Comparison of ENCODE assay signal across 8 cellular contexts in genomic region chr16:52191533-52192134, GRCh38.
A peak's percentile ranks its signal among the peaks of the same experiment; 100 is the strongest.
DNase-seq lines count a peak whose midpoint lies in the region; ATAC-seq and TF ChIP-seq lines count a peak whose summit lies in the region.

No MANE protein-coding gene starts in this region.

- H3K27me3 ChIP-seq in colonic mucosa: no peaks in the 10 kb centered on the region
- H3K27me3 ChIP-seq in lower lobe of right lung (ENCODE audit: low read depth): no peaks in the 10 kb centered on the region

- peak; percentile 64 for TF ChIP-seq CTCF in HEK293 (tag by site-specific recombination; IDR thresholded peaks at IDR 0.05)
- TF ChIP-seq CTCF in colonic mucosa (IDR thresholded peaks at IDR 0.05): peak; percentile 87
- TF ChIP-seq CTCF in lower lobe of right lung (IDR thresholded peaks at IDR 0.05): peak; percentile 92

- H3K27ac ChIP-seq in HEK293 (ENCODE audit: extremely low read depth, low read depth, low read length) (no peak overlapping the region), colonic mucosa (no peak overlapping the region), lower lobe of right lung (no peak overlapping the region)

- H3K36me3 ChIP-seq in HEK293 (ENCODE audit: control insufficient read depth in 2 of 2, insufficient read depth in 1 of 2, low read length in 2 of 2) (no peaks in the 10 kb centered on the region), colonic mucosa (no peaks in the 10 kb centered on the region), lower lobe of right lung (no peaks in the 10 kb centered on the region)

- H3K9ac ChIP-seq in colonic mucosa (ENCODE audit: low read depth in 2 of 2, low read length in 2 of 2): no peak overlapping the region

- POLR2A ChIA-PET in HEK293 (lab: Yijun Ruan, JAX): interaction anchor here (0.8 kb wide), 1 partner anchor 723 kb away, joined by 3 read pairs; no protein-coding TSS in a partner anchor

- H3K4me1 ChIP-seq in HEK293 (ENCODE audit: control insufficient read depth, insufficient read depth, low read length) (no peaks in the 10 kb centered on the region), colonic mucosa (no peaks in the 10 kb centered on the region), lower lobe of right lung (no peaks in the 10 kb centered on the region)

- CTCF ChIA-PET in HEK293 (lab: Yijun Ruan, JAX): interaction anchor here (0.6 to 3.3 kb wide), 42 partner anchors 9 to 1101 kb away, joined by 3 to 37 read pairs (median 4); no protein-coding TSS in a partner anchor

- DNase-seq in D341Med (ENCODE audit: low spot score): peak; percentile 71
- DNase-seq in NCI-H2196 (lab: John Stamatoyannopoulos, UW; ENCODE audit: unreplicated experiment): peak; percentile 41
- DNase-seq in activated CD4-positive, CD25-positive, alpha-beta regulatory T cell treated with anti-CD3 and anti-CD28 coated beads, Interleukin-2, amount 50 U/mL, for 16 hours (ENCODE audit: low read depth, low spot score): peak; percentile 24
- DNase-seq in colonic mucosa: peak; percentile 78
- DNase-seq in lower lobe of right lung: peak; percentile 54
- DNase-seq in stimulated activated CD8-positive, alpha-beta memory T cell treated with anti-CD3 and anti-CD28 coated beads, Interleukin-12 subunit alpha, Interleukin-12 subunit beta, amount 100 ng/mL, for 24 hours (ENCODE audit: extremely low read depth): peak; percentile 8

- H3K4me3 ChIP-seq in HEK293 (ENCODE audit: low read depth, low read length): no peak overlapping the region
- H3K4me3 ChIP-seq in colonic mucosa: no peak overlapping the region
- H3K4me3 ChIP-seq in lower lobe of right lung: no peak overlapping the region

- ATAC-seq in lower lobe of right lung: peak; percentile 67 to 75
- no peak for ATAC-seq in HG02884 (IDR thresholded peaks at IDR 0.05; ENCODE audit: unreplicated experiment)

- intact Hi-C loops in colonic mucosa (cut with DNase I) (loop anchor here (2.0 to 5.0 kb wide), 3 partner anchors 261 to 721 kb away; no protein-coding TSS in a partner anchor), lower lobe of right lung (cut with DNase I) (no loop called here)

- H3K9me3 ChIP-seq in HEK293 (ENCODE audit: control insufficient read depth, insufficient read depth, low read depth, low read length) (no peaks in the 10 kb centered on the region), colonic mucosa (no peaks in the 10 kb centered on the region), lower lobe of right lung (no peaks in the 10 kb centered on the region)

TF ChIP-seq in HEK293, 187 proteins besides CTCF, POLR2A, EP300 and RAD21:
- no peak for TF ChIP-seq ZNF639 (tag by site-specific recombination; IDR thresholded peaks at IDR 0.05)
- no peak for TF ChIP-seq ZNF585B (tag by site-specific recombination; IDR thresholded peaks at IDR 0.05)
- TF ChIP-seq REPIN1 (tag by site-specific recombination; IDR thresholded peaks at IDR 0.05; ENCODE audit: low read depth): no peak
- no peak for TF ChIP-seq YY1 (tag by site-specific recombination; IDR thresholded peaks at IDR 0.05)
- TF ChIP-seq ZNF140 (tag by site-specific recombination; IDR thresholded peaks at IDR 0.05): peak; percentile 100
- TF ChIP-seq ZNF660 (tag by site-specific recombination; IDR thresholded peaks at IDR 0.05): peak; percentile 18; the same call in 1 of the 2 replicates
- no peak for TF ChIP-seq ZNF449 (tag by site-specific recombination; IDR thresholded peaks at IDR 0.05)
- TF ChIP-seq HOXC10 (CRISPR knock-in tag; IDR thresholded peaks at IDR 0.05): no peak
- TF ChIP-seq ZNF48 (tag by site-specific recombination; IDR thresholded peaks at IDR 0.05): no peak
- TF ChIP-seq KLF9 (tag by site-specific recombination; IDR thresholded peaks at IDR 0.05; ENCODE audit: low read depth): no peak
- TF ChIP-seq ZNF10 (tag by site-specific recombination; IDR thresholded peaks at IDR 0.05): no peak
- TF ChIP-seq ZNF654 (tag by site-specific recombination; IDR thresholded peaks at IDR 0.05; ENCODE audit: low read depth): peak; percentile 67

Comparison
In these comparisons a context has a peak if more than half of its experiments do, and no peak if none do; other contexts are left out.
1. DNase-seq: peak in every context shown above with its lines; median percentile 78 in colonic mucosa; 71 in D341Med; 54 in lower lobe of right lung; 41 in NCI-H2196; 24 in activated CD4-positive, CD25-positive, alpha-beta regulatory T cell treated with anti-CD3 and anti-CD28 coated beads, Interleukin-2, amount 50 U/mL, for 16 hours; 8 in stimulated activated CD8-positive, alpha-beta memory T cell treated with anti-CD3 and anti-CD28 coated beads, Interleukin-12 subunit alpha, Interleukin-12 subunit beta, amount 100 ng/mL, for 24 hours.